Comparison of ENCODE assay signal across 14 cellular contexts in the genomic region with DNA sequence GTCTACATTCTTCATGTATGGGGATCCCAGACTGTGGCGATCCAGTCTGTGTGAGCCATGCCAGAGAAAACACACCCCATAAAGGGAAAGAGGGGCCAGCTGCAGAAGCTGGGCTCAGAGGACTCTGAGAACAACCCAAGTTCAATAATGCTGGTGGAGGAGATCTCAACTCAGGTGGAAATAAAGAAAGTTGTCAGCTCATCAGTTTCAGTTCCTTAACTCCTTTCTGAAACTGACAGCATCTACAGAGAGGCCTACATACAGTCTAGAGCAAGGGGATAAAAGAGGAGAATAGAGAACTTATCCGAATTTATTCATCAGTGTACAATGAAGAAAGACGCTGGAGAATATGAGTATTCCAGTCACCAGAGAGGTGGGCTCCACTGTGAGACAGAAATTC.
DNase-seq lines count a peak whose midpoint lies in the region; ATAC-seq and TF ChIP-seq lines count a peak whose summit lies in the region.
"Had no signal": no experiment of that assay in that cellular context is flagged by ENCODE, and none has a peak within 500 bp of the region (broad histone marks: within the 10 kb centered on the region; RNA-seq: fewer than 3 reads in every experiment).

No MANE protein-coding gene starts in this region.

- no peak overlapping the region for H3K27ac Mint-ChIP-seq in activated B cell treated with CpG ODN at 0.5 μM for 24 hours
- H3K27ac Mint-ChIP-seq: WTC11 had no signal

- DNase-seq in activated B cell treated with CpG ODN at 0.5 μM for 24 hours (no peak), foreskin keratinocyte (no peak), transverse colon (no peak), MG63 (no peak)
- DNase-seq in activated CD8-positive, alpha-beta memory T cell treated with anti-CD3 and anti-CD28 coated beads, Interleukin-2, amount 50 U/mL, for 48 hours, result no peak
- DNase-seq: caudate nucleus, GOT3, NCI-H2171 treated with DMSO at 0.1 percent for 48 hours, SIG-M5 had no signal

- POLR2A ChIA-PET in activated B cell treated with CpG ODN at 0.5 μM for 24 hours (lab: Charles Lee), result no interaction called here

- H3K36me3 Mint-ChIP-seq in activated B cell treated with CpG ODN at 0.5 μM for 24 hours (ENCODE audit: low read depth), result no peaks in the 10 kb centered on the region
- H3K36me3 Mint-ChIP-seq: WTC11 had no signal

- peaks cover 19% of the 10 kb centered on the region for H3K4me1 Mint-ChIP-seq in activated B cell treated with CpG ODN at 0.5 μM for 24 hours

- H3K27ac ChIP-seq in foreskin keratinocyte (no peak overlapping the region), transverse colon (no peak overlapping the region)
- H3K27ac ChIP-seq: neutrophil had no signal

- no peak for TF ChIP-seq CTCF in activated B cell treated with CpG ODN at 0.5 μM for 24 hours (IDR thresholded peaks at IDR 0.05)
- no peak for TF ChIP-seq CTCF in foreskin keratinocyte (conservative IDR thresholded peaks at IDR 0.05)
- no peak for TF ChIP-seq CTCF in transverse colon (IDR thresholded peaks at IDR 0.05)

- H3K27me3 ChIP-seq in foreskin keratinocyte (no peaks in the 10 kb centered on the region), transverse colon (no peaks in the 10 kb centered on the region), MG63 (no peaks in the 10 kb centered on the region)
- H3K27me3 ChIP-seq: neutrophil had no signal

- no peaks in the 10 kb centered on the region for H3K9me3 ChIP-seq in transverse colon
- no peaks in the 10 kb centered on the region for H3K9me3 ChIP-seq in MG63
- H3K9me3 ChIP-seq: neutrophil had no signal

- CTCF ChIA-PET in activated B cell treated with CpG ODN at 0.5 μM for 24 hours (lab: Charles Lee), result no interaction called here

- no peak for TF ChIP-seq EP300 in transverse colon (IDR thresholded peaks at IDR 0.05; ENCODE audit: low read depth)

- H3K36me3 ChIP-seq in transverse colon, result no peaks in the 10 kb centered on the region
- no peaks in the 10 kb centered on the region for H3K36me3 ChIP-seq in MG63
- H3K36me3 ChIP-seq: neutrophil had no signal

- TF ChIP-seq POLR2A in transverse colon (IDR thresholded peaks at IDR 0.05), result no peak

- H3K27me3 Mint-ChIP-seq in activated B cell treated with CpG ODN at 0.5 μM for 24 hours, result no peaks in the 10 kb centered on the region

- 68 to 78% methylated on average over 3 of the region's 3 CpGs for WGBS in transverse colon (ENCODE audit: low coverage in 1 of 2), 2 donors

- H3K4me1 ChIP-seq in foreskin keratinocyte (no peaks in the 10 kb centered on the region), transverse colon (no peaks in the 10 kb centered on the region)

- intact Hi-C loops in activated B cell treated with CpG ODN at 0.5 μM for 24 hours (cut with micrococcal nuclease), result no loop called here
- intact Hi-C loops in transverse colon (cut with DNase I; ENCODE audit: low total_unique reads), result no loop called here

- ATAC-seq in GM18873 (IDR thresholded peaks at IDR 0.05; ENCODE audit: low FRiP score, unreplicated experiment) (peak; percentile 66), GM21515 (IDR thresholded peaks at IDR 0.05; ENCODE audit: unreplicated experiment) (peak; percentile 96), HG03095 (IDR thresholded peaks at IDR 0.05; ENCODE audit: unreplicated experiment) (peak; percentile 93), activated B cell treated with CpG ODN at 0.5 μM for 24 hours (ENCODE audit: low read depth) (peak; percentile 67), foreskin keratinocyte (no peak)
- ATAC-seq: WTC11 had no signal

- H3K4me3 Mint-ChIP-seq in activated B cell treated with CpG ODN at 0.5 μM for 24 hours, result no peak overlapping the region
- H3K4me3 Mint-ChIP-seq: WTC11 had no signal

- H3K4me3 ChIP-seq in transverse colon, result no peak overlapping the region
- H3K4me3 ChIP-seq in MG63, result no peak overlapping the region

- in situ Hi-C loops in transverse colon (cut with MboI; ENCODE audit: low pct_ligation_motif_present in 1 of 4, low pct_unique_long_range_greater_than_20kb in 1 of 4, low sequenced_read_pairs in 3 of 4), result no loop called here

- no peaks in the 10 kb centered on the region for H3K9me3 Mint-ChIP-seq in activated B cell treated with CpG ODN at 0.5 μM for 24 hours
- H3K9me3 Mint-ChIP-seq: WTC11 had no signal
